8 cellular contexts compared by ENCODE assay signal in genomic region chr14:45083979-45084722, GRCh38. TPM values are rescaled to one million over a fixed set of nuclear protein-coding genes. Genes with fewer than 3 reads are reported as not detected.
A peak's percentile ranks its signal among the peaks of the same experiment; 100 is the strongest.
DNase-seq lines count a peak whose midpoint lies in the region; ATAC-seq and TF ChIP-seq lines count a peak whose summit lies in the region.

PRPF39 (plus strand) TSS chr14:45084116; CDS start chr14:45095240, 11,124 bp downstream.

- ATAC-seq in GM21717 (IDR thresholded peaks at IDR 0.05; ENCODE audit: unreplicated experiment) (peak; percentile 90), PC-3 (peak; percentile 85)

- peak within 1 kb of the TSS; percentile 98 for H3K4me3 Mint-ChIP-seq in activated T-cell treated with anti-CD3 and anti-CD28 coated beads, Interleukin-2, amount 50 U/mL, for 24 hours

- no peaks in the 10 kb centered on the region for H3F3A ChIP-seq in PC-3 (ENCODE audit: low read length, unreplicated experiment)

- no peaks in the 10 kb centered on the region for H3K27me3 Mint-ChIP-seq in activated T-cell treated with anti-CD3 and anti-CD28 coated beads, Interleukin-2, amount 50 U/mL, for 24 hours

- H3K27ac ChIP-seq in PC-3 (ENCODE audit: low read length) (peak within 1 kb of the TSS; percentile 60), mucosa of rectum (ENCODE audit: low read depth in 2 of 2, low read length in 2 of 2) (peak within 1 kb of the TSS; percentile 85 to 87)

- TF ChIP-seq CTCF in PC-3 (conservative IDR thresholded peaks at IDR 0.05; ENCODE audit: low read depth, low read length) = no peak

- peak within 1 kb of the TSS; percentile 97 for H3K9ac ChIP-seq in PC-3 (ENCODE audit: low read length)
- peak within 1 kb of the TSS; percentile 92 for H3K9ac ChIP-seq in mucosa of rectum (ENCODE audit: low read depth in 1 of 2, low read length in 2 of 2)

- no peaks in the 10 kb centered on the region; the same call in 1 of the 2 replicates for H3K36me3 ChIP-seq in PC-3 (ENCODE audit: low read depth, low read length)
- no peaks in the 10 kb centered on the region for H3K36me3 ChIP-seq in mucosa of rectum (ENCODE audit: control insufficient read depth in 2 of 2, insufficient read depth in 2 of 2, low read length in 2 of 2)

- peak within 1 kb of the TSS; percentile 96 for H2AFZ ChIP-seq in PC-3 (ENCODE audit: low read length)

- intact Hi-C loops in PC-3 (cut with micrococcal nuclease) = loop anchor here (1.0 kb wide), 3 partner anchors 12 to 123 kb away; partner anchors contain the start of genes FANCM and KLHL28

- BruUV-seq in PC-3 (replicated peaks; lab: Mats Ljungman, UMichigan) = TSS peak; percentile 64

- H3K27me3 ChIP-seq in PC-3 (ENCODE audit: low read length) (no peaks in the 10 kb centered on the region), mucosa of rectum (ENCODE audit: control insufficient read depth in 2 of 2, insufficient read depth in 2 of 2, low read length in 2 of 2) (no peaks in the 10 kb centered on the region)

- peak; percentile 94 for DNase-seq in DMS53 (lab: John Stamatoyannopoulos, UW)
- peak; percentile 85 for DNase-seq in Jurkat, Clone E6-1 (ENCODE audit: low read depth, low spot score)
- DNase-seq in PC-3 = peak; percentile 97
- peak; percentile 97 for DNase-seq in activated T-cell treated with anti-CD3 and anti-CD28 coated beads, Interleukin-2, amount 50 U/mL, for 24 hours
- DNase-seq in erythroblast (lab: John Stamatoyannopoulos, UW) = peak; percentile 94 to 96
- DNase-seq in stimulated activated CD8-positive, alpha-beta memory T cell treated with anti-CD3 and anti-CD28 coated beads, Interleukin-4, amount 100 ng/mL, for 4 hours (ENCODE audit: low read depth in 2 of 2, low spot score in 1 of 2) = peak; percentile 87 to 92

- no peaks in the 10 kb centered on the region for H3K9me3 Mint-ChIP-seq in activated T-cell treated with anti-CD3 and anti-CD28 coated beads, Interleukin-2, amount 50 U/mL, for 24 hours

- peaks cover 52% of the 10 kb centered on the region for H3K79me2 ChIP-seq in PC-3 (ENCODE audit: low read length)

- peak within 1 kb of the TSS; percentile 88 for H3K4me2 ChIP-seq in PC-3 (ENCODE audit: low read length)

- H3K27ac Mint-ChIP-seq in activated T-cell treated with anti-CD3 and anti-CD28 coated beads, Interleukin-2, amount 50 U/mL, for 24 hours = peak within 1 kb of the TSS; percentile 98

- no peaks in the 10 kb centered on the region for H3K9me3 ChIP-seq in PC-3 (ENCODE audit: low read length)
- H3K9me3 ChIP-seq in mucosa of rectum (ENCODE audit: control insufficient read depth in 2 of 2, low read length in 2 of 2) = no peaks in the 10 kb centered on the region

- POLR2A ChIA-PET in PC-3 (lab: Charles Lee; ENCODE audit: unreplicated experiment) = interaction anchor here (0.7 kb wide), 1 partner anchor 48 kb away, joined by 4 read pairs; no protein-coding TSS in a partner anchor

- no peaks in the 10 kb centered on the region for H3K9me2 ChIP-seq in PC-3 (replicated peaks; ENCODE audit: low read length)

- H3K4me1 Mint-ChIP-seq in activated T-cell treated with anti-CD3 and anti-CD28 coated beads, Interleukin-2, amount 50 U/mL, for 24 hours (ENCODE audit: low read depth) = peaks cover 45% of the 10 kb centered on the region

- TF ChIP-seq POLR2A in erythroblast (IDR thresholded peaks at IDR 0.05; ENCODE audit: low read length) = peak; percentile 88

- CTCF ChIA-PET in PC-3 (lab: Charles Lee) = no interaction called here

- H4K20me1 ChIP-seq in PC-3 (ENCODE audit: low read length) = peaks cover 46% of the 10 kb centered on the region

- H3K4me3 ChIP-seq in Jurkat, Clone E6-1 (ENCODE audit: low read length) = peak within 1 kb of the TSS; percentile 95
- peak within 1 kb of the TSS; percentile 99 for H3K4me3 ChIP-seq in PC-3 (ENCODE audit: low read length)
- H3K4me3 ChIP-seq in mucosa of rectum (ENCODE audit: low read length in 2 of 2) = peak within 1 kb of the TSS; percentile 87 to 90

- H3K4me1 ChIP-seq in PC-3 (ENCODE audit: insufficient read depth, low read length) = peaks cover 29% of the 10 kb centered on the region; the same call in 1 of the 2 replicates
- H3K4me1 ChIP-seq in mucosa of rectum (ENCODE audit: control insufficient read depth in 2 of 2, insufficient read depth in 2 of 2, low read length in 2 of 2) = peaks cover 20 to 21% of the 10 kb centered on the region in 2 donors

- peaks cover 49% of the 10 kb centered on the region for H3K36me3 Mint-ChIP-seq in activated T-cell treated with anti-CD3 and anti-CD28 coated beads, Interleukin-2, amount 50 U/mL, for 24 hours (ENCODE audit: low read depth)

RNA-seq across cellular contexts. Expression of gene PRPF39, which starts in this region (rescaled TPM):
- 29.2 TPM for polyA plus RNA-seq in Jurkat, Clone E6-1 (2012; ENCODE audit: insufficient read depth, insufficient read length)
- 16.9 and 19.2 TPM in 2 replicates for total RNA-seq in PC-3 (2014; rRNA removed)

Comparison
In these comparisons a context has a peak if more than half of its experiments do, and no peak if none do; other contexts are left out.
1. Peak in every context shown above with its lines: DNase-seq, ATAC-seq, H3K4me3 ChIP-seq and H3K27ac ChIP-seq.